Comparison of ENCODE assay signal across 8 cellular contexts in the genomic region with DNA sequence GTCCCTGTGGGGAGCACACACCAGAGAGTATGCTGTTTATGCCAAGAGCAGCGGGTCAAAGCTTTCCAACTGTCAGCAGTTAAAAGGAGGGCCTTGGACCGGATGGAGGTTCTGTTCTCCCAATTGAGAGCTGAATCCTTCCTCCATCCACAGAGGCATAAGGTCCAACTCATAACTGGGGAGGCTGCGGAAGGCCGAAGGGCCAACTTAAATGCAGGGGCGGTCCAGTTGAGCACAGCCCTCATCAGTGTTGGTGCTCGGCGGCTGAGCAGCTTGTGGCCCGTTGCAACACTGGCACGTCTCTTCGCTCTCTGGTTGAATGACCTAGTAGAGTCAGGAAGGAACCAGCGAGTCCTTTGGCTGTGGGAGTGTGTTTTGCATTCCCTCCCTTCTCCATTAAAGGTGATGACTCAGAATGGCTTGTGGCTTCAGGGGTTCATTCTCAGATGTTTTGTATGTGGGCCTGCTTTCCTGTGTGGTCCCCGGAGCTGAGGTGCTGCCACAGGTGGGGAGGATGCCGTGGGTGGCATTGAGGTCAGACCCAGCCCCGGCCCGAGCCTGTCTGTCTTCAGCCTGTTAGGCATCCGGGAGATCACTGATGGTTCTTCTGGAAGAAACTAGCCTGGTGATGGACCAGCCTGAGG. TPM values are rescaled to one million over a fixed set of nuclear protein-coding genes. Genes with fewer than 3 reads are reported as not detected.
A peak's percentile ranks its signal among the peaks of the same experiment; 100 is the strongest.
DNase-seq lines count a peak whose midpoint lies in the region; ATAC-seq and TF ChIP-seq lines count a peak whose summit lies in the region.

No MANE protein-coding gene starts in this region.

- no TSS peak for BruUV-seq in mammary epithelial cell (replicated peaks; lab: Mats Ljungman, UMichigan)

- H3K27ac ChIP-seq in mammary epithelial cell (ENCODE audit: insufficient read depth, low read depth, low read length) (peak overlapping the region; percentile 8), left lung (no peak overlapping the region)

- H3K4me2 ChIP-seq in mammary epithelial cell (ENCODE audit: insufficient read depth, low read depth, low read length) = no peak overlapping the region

- peak overlapping the region; percentile 76 for H3K4me3 Mint-ChIP-seq in T-helper 17 cell

- 32% methylated on average over 16 of the region's 16 CpGs for WGBS in mammary epithelial cell (ENCODE audit: low coverage, missing lambda C conversion rate)

- H3K4me3 ChIP-seq in mammary epithelial cell (replicated peaks in 1 of 3; ENCODE audit: insufficient read depth in 1 of 3, low read depth in 2 of 3, low read length in 3 of 3) = no peak overlapping the region
- H3K4me3 ChIP-seq in left lung = no peak overlapping the region

- peak; percentile 56 for ATAC-seq in GM21717 (IDR thresholded peaks at IDR 0.05; ENCODE audit: unreplicated experiment)
- ATAC-seq in T-helper 17 cell = peak; percentile 97
- ATAC-seq in left lung = no peak

- intact Hi-C loops in mammary epithelial cell (cut with micrococcal nuclease) = no loop called here
- intact Hi-C loops in left lung (cut with DNase I) = no loop called here

- peak overlapping the region; percentile 76 for H3K27ac Mint-ChIP-seq in T-helper 17 cell

- no peaks in the 10 kb centered on the region for H4K20me1 ChIP-seq in mammary epithelial cell (ENCODE audit: insufficient read depth, low read length)

- TF ChIP-seq CTCF in mammary epithelial cell (conservative IDR thresholded peaks at IDR 0.05 in 1 of 2, IDR thresholded peaks at IDR 0.05 in 1 of 2; ENCODE audit: extremely low read depth in 1 of 2, insufficient read depth in 1 of 2, low read depth in 1 of 2, low read length in 2 of 2) (no peak), left lung (IDR thresholded peaks at IDR 0.05) (no peak)

- H3K27me3 ChIP-seq in mammary epithelial cell (ENCODE audit: insufficient read depth, low read length) = no peaks in the 10 kb centered on the region
- no peaks in the 10 kb centered on the region for H3K27me3 ChIP-seq in left lung

- no peaks in the 10 kb centered on the region for H3K36me3 Mint-ChIP-seq in T-helper 17 cell (ENCODE audit: low read depth)

- H3K79me2 ChIP-seq in mammary epithelial cell (ENCODE audit: insufficient read depth, low read length) = no peaks in the 10 kb centered on the region

- DNase-seq in T-helper 17 cell (peak in 2 of 3 donors; percentile 45 to 57), mammary epithelial cell (peak; percentile 91), SIG-M5 (lab: John Stamatoyannopoulos, UW) (no peak), occipital lobe (lab: John Stamatoyannopoulos, UW) (no peak), left lung (no peak), iPS-NIHi7 (ENCODE audit: extremely low spot score) (no peak)
- DNase-seq in stimulated activated CD4-positive, alpha-beta T cell treated with anti-CD3 and anti-CD28 coated beads, Interleukin-4, amount 100 ng/mL, for 24 hours = peak; percentile 50

- no peak overlapping the region for H2AFZ ChIP-seq in mammary epithelial cell (ENCODE audit: low read depth, low read length)

- in situ Hi-C loops in mammary epithelial cell (cut with MboI; ENCODE audit: low sequenced_read_pairs in 2 of 2) = no loop called here

- H3K36me3 ChIP-seq in mammary epithelial cell (ENCODE audit: insufficient read depth, low read length) (peaks cover 19% of the 10 kb centered on the region), left lung (peaks cover 0 to 26% of the 10 kb centered on the region in 2 donors)

- peaks cover 35% of the 10 kb centered on the region for H3K4me1 ChIP-seq in mammary epithelial cell (ENCODE audit: insufficient read depth, low read length)
- H3K4me1 ChIP-seq in left lung = no peaks in the 10 kb centered on the region

- H3K27me3 Mint-ChIP-seq in T-helper 17 cell = no peaks in the 10 kb centered on the region

- no peak overlapping the region for H3K9ac ChIP-seq in mammary epithelial cell (ENCODE audit: insufficient read depth, low read length)

- dilution Hi-C loops in mammary epithelial cell (cut with HindIII; ENCODE audit: low sequenced_read_pairs) = loop anchor here (5.0 kb wide), 1 partner anchor 62 kb away; no protein-coding TSS in a partner anchor

- CTCF ChIA-PET in mammary epithelial cell (lab: Charles Lee; ENCODE audit: low non-redundant PET) = no interaction called here

- H3K9me3 ChIP-seq in T-helper 17 cell (ENCODE audit: control insufficient read depth, low read length, poor library complexity, severe bottlenecking) (no peaks in the 10 kb centered on the region), mammary epithelial cell (replicated peaks; ENCODE audit: insufficient read depth, low read length) (no peaks in the 10 kb centered on the region), left lung (no peaks in the 10 kb centered on the region)

- H3K4me1 Mint-ChIP-seq in T-helper 17 cell = peaks cover 33% of the 10 kb centered on the region

RNA-seq across cellular contexts. Expression of gene DMBT1, which starts 44.8 kb away (rescaled TPM):
- total RNA-seq in T-helper 17 cell (not detected), mammary epithelial cell (under 1 TPM; 0.24 to 0.33 TPM), occipital lobe (0.16 TPM), left lung (100 to 1,000 TPM in 1 of 2 donors, 10 to 100 TPM in 1; 47.5 to 242 TPM)
- 1.1 TPM for polyA plus RNA-seq in mammary epithelial cell
- polyA minus RNA-seq in mammary epithelial cell = 1.6 TPM

RNA-seq across cellular contexts. Expression of gene HTRA1, which starts 54.4 kb away (rescaled TPM):
- under 1 TPM; 0.30 to 0.55 TPM for total RNA-seq in T-helper 17 cell
- total RNA-seq in mammary epithelial cell = 100 to 1,000 TPM; 179 to 311 TPM
- 615 TPM for polyA plus RNA-seq in mammary epithelial cell
- polyA minus RNA-seq in mammary epithelial cell = 271 TPM
- 58.5 TPM for total RNA-seq in occipital lobe
- 100 to 1,000 TPM in 1 of 2 donors, 10 to 100 TPM in 1; 80.5 to 124 TPM for total RNA-seq in left lung

Comparison
In these comparisons a context has a peak if more than half of its experiments do, and no peak if none do; other contexts are left out.
1. DNase-seq: peak in T-helper 17 cell (2 of 3), mammary epithelial cell (single experiment) and stimulated activated CD4-positive, alpha-beta T cell treated with anti-CD3 and anti-CD28 coated beads, Interleukin-4, amount 100 ng/mL, for 24 hours (single experiment); none in SIG-M5 (single experiment), occipital lobe (single experiment), left lung (0 of 2) and iPS-NIHi7 (single experiment).
2. RNA of gene DMBT1, which starts 44.8 kb away (total RNA-seq): 47.5 to 242 TPM in left lung; 0.24 to 0.33 TPM in mammary epithelial cell, 0.16 TPM in occipital lobe (single experiment) and not detected in T-helper 17 cell; every median in the first group is over 10 times any median in the second.
3. RNA of gene HTRA1, which starts 54.4 kb away (total RNA-seq): 179 to 311 TPM in mammary epithelial cell, 80.5 to 124 TPM in left lung and 58.5 TPM in occipital lobe (single experiment); 0.30 to 0.55 TPM in T-helper 17 cell; every median in the first group is over 10 times any median in the second.